Comparison of ENCODE assay signal across 8 cellular contexts in genomic region chr3:160754855-160755747, GRCh38. TPM values are rescaled to one million over a fixed set of nuclear protein-coding genes. Genes with fewer than 3 reads are reported as not detected.
DNase-seq lines count a peak whose midpoint lies in the region; ATAC-seq and TF ChIP-seq lines count a peak whose summit lies in the region.

No MANE protein-coding gene starts in this region.

- H4K20me1 ChIP-seq in H9 (ENCODE audit: control insufficient read depth, insufficient read depth, insufficient read length) (no peaks in the 10 kb centered on the region), Loucy (ENCODE audit: insufficient read depth, low read length, poor library complexity, severe bottlenecking) (no peaks in the 10 kb centered on the region)

- peaks cover 57% of the 10 kb centered on the region for H3K27me3 Mint-ChIP-seq in H9 (ENCODE audit: low read depth)
- H3K27me3 Mint-ChIP-seq in nephron progenitor cell (ENCODE audit: low read depth, poor library complexity), result peaks cover 37% of the 10 kb centered on the region

- H3K4me1 ChIP-seq in ES-I3 (ENCODE audit: insufficient read depth, low read length) (0 out of 2 replicates have a peak, but pooled peaks cover 4% of the 10 kb centered on the region), H9 (ENCODE audit: insufficient read depth, low read length) (no peaks in the 10 kb centered on the region), Loucy (ENCODE audit: insufficient read depth, low read length, poor library complexity, severe bottlenecking) (peaks cover 16% of the 10 kb centered on the region)

- no peak overlapping the region for H4K8ac ChIP-seq in H9 (replicated peaks; ENCODE audit: insufficient read length, low read depth, low read length)

- H2BK20ac ChIP-seq in H9 (ENCODE audit: low read depth, low read length, poor library complexity, severe bottlenecking), result no peak overlapping the region

- no peaks in the 10 kb centered on the region for H3K79me1 ChIP-seq in H9 (ENCODE audit: insufficient read depth, low read depth, low read length, poor library complexity, severe bottlenecking)

- no peaks in the 10 kb centered on the region for H3K9me3 ChIP-seq in ES-I3 (ENCODE audit: control insufficient read depth, insufficient read depth, low read length)
- no peaks in the 10 kb centered on the region for H3K9me3 ChIP-seq in H9 (ENCODE audit: control insufficient read depth, low read depth, low read length)
- H3K9me3 ChIP-seq in Loucy (ENCODE audit: insufficient read depth, low read depth, low read length), result no peaks in the 10 kb centered on the region

- H3K4me3 ChIP-seq in Loucy (ENCODE audit: low read length, poor library complexity, severe bottlenecking), result peak overlapping the region; percentile 77
- peak overlapping the region; percentile 82 for H3K4me3 ChIP-seq in fibroblast of the aortic adventitia (ENCODE audit: low read depth, low read length)

- H3K36me3 ChIP-seq in ES-I3 (ENCODE audit: insufficient read depth, low read length) (no peaks in the 10 kb centered on the region), Loucy (ENCODE audit: insufficient read depth, low read length) (no peaks in the 10 kb centered on the region)

- peak overlapping the region; percentile 86 to 96 for H3K4me3 Mint-ChIP-seq in H9
- H3K4me3 Mint-ChIP-seq in nephron progenitor cell, result peak overlapping the region; percentile 95

- H2BK5ac ChIP-seq in H9 (ENCODE audit: insufficient read length, low read length), result no peak overlapping the region

- no peak overlapping the region for H3K18ac ChIP-seq in H9 (ENCODE audit: insufficient read length, low read depth, low read length)

- TF ChIP-seq POLR2A in Raji (IDR thresholded peaks at IDR 0.05; ENCODE audit: insufficient read depth, low read depth, low read length), result peak; percentile 86

- no peak overlapping the region for H2BK120ac ChIP-seq in H9 (ENCODE audit: low read depth, low read length, poor library complexity, severe bottlenecking)

- H3K27me3 ChIP-seq in H9 (ENCODE audit: insufficient read depth, low read length) (peaks cover 10% of the 10 kb centered on the region; the same call in 1 of the 2 replicates), Loucy (ENCODE audit: insufficient read depth, low read length, poor library complexity, severe bottlenecking) (no peaks in the 10 kb centered on the region)

- no peak overlapping the region for H3K56ac ChIP-seq in H9 (ENCODE audit: insufficient read length, low read depth, low read length)

- H3K27ac Mint-ChIP-seq in H9 (peak overlapping the region in 2 of 3 experiments; percentile 35 to 68; a peak in 3 of 7 replicates), nephron progenitor cell (peak overlapping the region; percentile 99)

- peak; percentile 90 for ATAC-seq in stimulated activated naive CD8-positive, alpha-beta T cell treated with anti-CD3 and anti-CD28 coated beads, Interleukin-15, Interleukin-2, amounts not matched to agents 100 U/mL and 50 U/mL, for 24 hours

- H3K79me2 ChIP-seq in H9 (ENCODE audit: insufficient read depth, low read length) (no peaks in the 10 kb centered on the region), Loucy (ENCODE audit: insufficient read depth, low read length) (0 out of 2 replicates have a peak, but pooled peaks cover 3% of the 10 kb centered on the region)

- H3K14ac ChIP-seq in H9 (ENCODE audit: insufficient read depth, low read length), result no peak overlapping the region

- H2AFZ ChIP-seq in H9 (ENCODE audit: low read length), result no peak overlapping the region
- H2AFZ ChIP-seq in Loucy (ENCODE audit: low read length), result peak overlapping the region; percentile 66

- H3K9me2 ChIP-seq in Loucy (replicated peaks; ENCODE audit: low read depth, low read length), result no peaks in the 10 kb centered on the region

- peaks cover 23% of the 10 kb centered on the region for H3K23me2 ChIP-seq in H9 (ENCODE audit: insufficient read length, low read depth, low read length, poor library complexity, severe bottlenecking)

- H3K9me3 Mint-ChIP-seq in H9, result peaks cover 0 to 4% of the 10 kb centered on the region in 2 experiments; a peak in 3 of 5 replicates
- H3K9me3 Mint-ChIP-seq in nephron progenitor cell, result no peaks in the 10 kb centered on the region

- WGBS in H9 (ENCODE audit: extremely low coverage, insufficient read length, low lambda C conversion rate), result no CpG with 5 or more reads among the region's 85 CpGs

- no peak for TF ChIP-seq CTCF in H9 (conservative IDR thresholded peaks at IDR 0.05)
- TF ChIP-seq CTCF in Loucy (conservative IDR thresholded peaks at IDR 0.05; ENCODE audit: low read length), result no peak
- no peak for TF ChIP-seq CTCF in fibroblast of the aortic adventitia (IDR thresholded peaks at IDR 0.05; ENCODE audit: insufficient read depth, low read length)
- TF ChIP-seq CTCF in nephron progenitor cell (IDR thresholded peaks at IDR 0.05), result no peak

- no peak overlapping the region for H3K27ac ChIP-seq in H9 (ENCODE audit: insufficient read length, low read depth, low read length)

- H3K4me1 Mint-ChIP-seq in H9 (peaks cover 27 to 33% of the 10 kb centered on the region in 2 experiments), nephron progenitor cell (peaks cover 48% of the 10 kb centered on the region)

- no peak overlapping the region for H3K23ac ChIP-seq in H9 (ENCODE audit: insufficient read length, low read depth, low read length)

- no peak overlapping the region for H2AK5ac ChIP-seq in H9 (ENCODE audit: insufficient read length, low read length)

- no peaks in the 10 kb centered on the region for H3F3A ChIP-seq in Loucy (ENCODE audit: low read depth)

- H2BK12ac ChIP-seq in H9 (ENCODE audit: insufficient read length, low read depth, low read length), result no peak overlapping the region

- no peak overlapping the region for H4K91ac ChIP-seq in H9 (ENCODE audit: insufficient read length, low read depth, low read length)

- peak; percentile 88 for DNase-seq in H9
- peak; percentile 96 for DNase-seq in activated effector memory CD4-positive, alpha-beta T cell treated with anti-CD3 and anti-CD28 coated beads, Interleukin-2, amount 50 U/mL, for 16 hours
- DNase-seq in fibroblast of the aortic adventitia (ENCODE audit: low read depth), result peak; percentile 88
- peak; percentile 89 for DNase-seq in nephron progenitor cell
- peak; percentile 88 for DNase-seq in stimulated activated naive CD8-positive, alpha-beta T cell treated with anti-CD3 and anti-CD28 coated beads, Interleukin-15, Interleukin-2, amounts not matched to agents 100 U/mL and 50 U/mL, for 24 hours

- H3K36me3 Mint-ChIP-seq in H9 (ENCODE audit: insufficient read depth in 1 of 3, low read depth in 3 of 3) (peaks cover 0 to 1% (median 0%) of the 10 kb centered on the region in 3 experiments; a peak in 2 of 7 replicates), nephron progenitor cell (ENCODE audit: low read depth) (no peaks in the 10 kb centered on the region)

- H3K4ac ChIP-seq in H9 (ENCODE audit: low read depth, low read length), result no peak overlapping the region

- H4K5ac ChIP-seq in H9 (ENCODE audit: insufficient read length, low read depth, low read length), result no peak overlapping the region

- peak overlapping the region; percentile 66 for H3K9ac ChIP-seq in ES-I3 (ENCODE audit: low read depth, low read length)
- peak overlapping the region; percentile 21 for H3K9ac ChIP-seq in H9 (ENCODE audit: extremely low read depth, insufficient read length, low read length)
- peak overlapping the region; percentile 62 for H3K9ac ChIP-seq in Loucy (ENCODE audit: low read depth, low read length, poor library complexity, severe bottlenecking)

- H2BK15ac ChIP-seq in H9 (ENCODE audit: low read depth, low read length), result no peak overlapping the region

- H3K4me2 ChIP-seq in H9 (ENCODE audit: insufficient read depth, insufficient read length, low read length), result peak overlapping the region; percentile 77
- peak overlapping the region; percentile 77 for H3K4me2 ChIP-seq in Loucy (ENCODE audit: low read depth, low read length, poor library complexity, severe bottlenecking)

- no peak overlapping the region for H3T11ph ChIP-seq in H9 (ENCODE audit: low read length)

RNA-seq across cellular contexts. Expression of gene PPM1L, which starts 0.9 kb away (rescaled TPM):
- total RNA-seq in H9 (2021), result 7.3 and 7.9 TPM in 2 replicates
- 1.4 and 2.5 TPM in 2 replicates for total RNA-seq in fibroblast of the aortic adventitia (ENCODE audit: low replicate concordance)
